ENCODE assay signal across 8 cellular contexts in the genomic region with DNA sequence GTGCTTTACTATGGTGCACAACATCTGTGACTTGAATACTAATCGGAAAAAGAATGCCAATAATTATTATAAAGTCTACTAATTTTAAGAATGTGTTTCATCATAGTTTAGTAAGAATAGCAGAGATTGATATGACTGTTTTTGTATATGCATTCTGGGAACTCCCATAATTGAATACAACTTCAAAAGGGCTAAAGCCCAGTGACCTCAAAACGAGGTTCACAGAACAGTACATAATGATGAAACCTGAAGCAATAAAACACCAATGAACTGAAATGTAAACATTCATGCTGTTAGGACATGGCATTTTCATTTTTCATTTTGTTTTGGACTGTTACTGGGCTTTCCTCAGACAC. TPM values are rescaled to one million over a fixed set of nuclear protein-coding genes. Genes with fewer than 3 reads are reported as not detected.
DNase-seq lines count a peak whose midpoint lies in the region; ATAC-seq and TF ChIP-seq lines count a peak whose summit lies in the region.

No MANE protein-coding gene starts in this region.

- intact Hi-C loops in HCT116 (cut with micrococcal nuclease): loop anchor here (10.0 kb wide), 1 partner anchor 90 kb away; no protein-coding TSS in a partner anchor

- H2AFZ ChIP-seq in DND-41 (ENCODE audit: low read depth, low read length) (peak overlapping the region; percentile 89), HCT116 (ENCODE audit: low read depth, low read length, poor library complexity, severe bottlenecking) (peak overlapping the region; percentile 47)

- no peaks in the 10 kb centered on the region; the same call in 1 of the 2 replicates for H3K36me3 ChIP-seq in DND-41 (ENCODE audit: insufficient read depth, low read length)
- H3K36me3 ChIP-seq in HCT116 (ENCODE audit: control insufficient read depth in 1 of 2, insufficient read depth in 2 of 2, low read length in 2 of 2): no peaks in the 10 kb centered on the region
- no peaks in the 10 kb centered on the region for H3K36me3 ChIP-seq in skeletal muscle satellite cell (ENCODE audit: insufficient read depth, low read length)

- TF ChIP-seq POLR2A in HCT116 (IDR thresholded peaks at IDR 0.05; ENCODE audit: borderline replicate concordance, extremely low read depth, insufficient read depth, insufficient read length): no peak

- no peaks in the 10 kb centered on the region for H3K27me3 ChIP-seq in DND-41 (ENCODE audit: insufficient read depth, low read length, poor library complexity)
- no peaks in the 10 kb centered on the region for H3K27me3 ChIP-seq in HCT116 (ENCODE audit: insufficient read depth, low read length)
- H3K27me3 ChIP-seq in skeletal muscle satellite cell (ENCODE audit: control insufficient read depth, insufficient read depth, low read length): no peaks in the 10 kb centered on the region

- peak overlapping the region; percentile 66; the same call in 1 of the 2 replicates for H3K27ac ChIP-seq in DND-41 (ENCODE audit: low read length)
- peak overlapping the region; percentile 77; the same call in 1 of the 2 replicates for H3K27ac ChIP-seq in HCT116 (ENCODE audit: low read depth, low read length)

- no peaks in the 10 kb centered on the region for H3K27me3 Mint-ChIP-seq in T-helper 2 cell treated with Interferon-gamma antibody and Interleukin-4, amounts not matched to agents 5 μg/mL and 100 μg/mL, for 36 hours (ENCODE audit: low read depth)

- BruUV-seq in HCT116 (replicated peaks; lab: Mats Ljungman, UMichigan): no TSS peak

- H3K9me2 ChIP-seq in HCT116 (ENCODE audit: insufficient read depth): no peaks in the 10 kb centered on the region

- H4K20me1 ChIP-seq in DND-41 (ENCODE audit: insufficient read depth, low read length) (peaks cover 9% of the 10 kb centered on the region), HCT116 (ENCODE audit: insufficient read depth) (no peaks in the 10 kb centered on the region)

- CTCF ChIA-PET in HCT116 (lab: Charles Lee): interaction anchor here (1.8 kb wide), 1 partner anchor 102 kb away, joined by 5 read pairs; no protein-coding TSS in a partner anchor

- H3K9ac ChIP-seq in DND-41 (ENCODE audit: low read depth, low read length): peak overlapping the region; percentile 87
- H3K9ac ChIP-seq in HCT116 (ENCODE audit: low read length): peak overlapping the region; percentile 80
- peak overlapping the region; percentile 84 for H3K9ac ChIP-seq in skeletal muscle satellite cell (ENCODE audit: low read depth, low read length)

- ATAC-seq in DND-41 (ENCODE audit: insufficient read depth, low read depth) (no peak), HCT116 (no peak)

- RAD21 ChIA-PET in HCT116 (lab: Charles Lee; ENCODE audit: low non-redundant PET in 1 of 2, low total read pairs in 2 of 2, uncharacterized antibody in 2 of 2, unreplicated experiment in 2 of 2): no interaction called here

- peak overlapping the region; percentile 49 to 73; a peak in 3 of 4 replicates for H3K4me3 ChIP-seq in DND-41 (ENCODE audit: low read depth in 1 of 2, low read length in 2 of 2)
- peak overlapping the region; percentile 76 to 81 for H3K4me3 ChIP-seq in HCT116 (replicated peaks in 1 of 2; ENCODE audit: low read depth in 1 of 2, low read length in 2 of 2)
- peak overlapping the region; percentile 75 for H3K4me3 ChIP-seq in fibroblast of villous mesenchyme (ENCODE audit: low read depth, low read length)
- H3K4me3 ChIP-seq in skeletal muscle satellite cell (ENCODE audit: low read length): peak overlapping the region; percentile 92

- H3K36me3 Mint-ChIP-seq in T-helper 2 cell treated with Interferon-gamma antibody and Interleukin-4, amounts not matched to agents 5 μg/mL and 100 μg/mL, for 36 hours (ENCODE audit: low read depth): no peaks in the 10 kb centered on the region

- DNase-seq in DND-41 (no peak), HCT116 (ENCODE audit: low read depth, low spot score) (no peak), fibroblast of villous mesenchyme (ENCODE audit: low read depth) (peak; percentile 80), mesenteric fat pad (ENCODE audit: low spot score) (no peak), midbrain (lab: John Stamatoyannopoulos, UW) (no peak)
- DNase-seq in T-helper 2 cell treated with Interferon-gamma antibody and Interleukin-4, amounts not matched to agents 5 μg/mL and 100 μg/mL, for 36 hours (ENCODE audit: low spot score): no peak
- no peak for DNase-seq in activated CD4-positive, CD25-positive, alpha-beta regulatory T cell treated with anti-CD3 and anti-CD28 coated beads, Interleukin-2, amount 50 U/mL, for 72 hours

- H3K4me3 Mint-ChIP-seq in T-helper 2 cell treated with Interferon-gamma antibody and Interleukin-4, amounts not matched to agents 5 μg/mL and 100 μg/mL, for 36 hours: peak overlapping the region; percentile 93

- no peaks in the 10 kb centered on the region for H3K9me3 Mint-ChIP-seq in T-helper 2 cell treated with Interferon-gamma antibody and Interleukin-4, amounts not matched to agents 5 μg/mL and 100 μg/mL, for 36 hours

- POLR2A ChIA-PET in HCT116 (lab: Charles Lee): interaction anchor here (1.2 kb wide), 2 partner anchors 21 to 102 kb away, joined by 3 to 4 read pairs; no protein-coding TSS in a partner anchor

- no peaks in the 10 kb centered on the region for H3K9me3 ChIP-seq in DND-41 (ENCODE audit: insufficient read depth, low read length, severe bottlenecking)
- H3K9me3 ChIP-seq in HCT116 (ENCODE audit: control insufficient read depth in 1 of 2, insufficient read depth in 1 of 2, low read depth in 1 of 2, low read length in 2 of 2): no peaks in the 10 kb centered on the region
- H3K9me3 ChIP-seq in skeletal muscle satellite cell (replicated peaks; ENCODE audit: low read length): no peaks in the 10 kb centered on the region

- TF ChIP-seq RAD21 in HCT116 (IDR thresholded peaks at IDR 0.05; ENCODE audit: low read depth): no peak

- H3K27ac Mint-ChIP-seq in T-helper 2 cell treated with Interferon-gamma antibody and Interleukin-4, amounts not matched to agents 5 μg/mL and 100 μg/mL, for 36 hours: peak overlapping the region; percentile 91

- H3K4me1 ChIP-seq in DND-41 (ENCODE audit: insufficient read depth, low read length) (peaks cover 40% of the 10 kb centered on the region), HCT116 (ENCODE audit: control insufficient read depth in 1 of 2, insufficient read depth in 2 of 2, low read length in 2 of 2) (peaks cover 6 to 18% of the 10 kb centered on the region in 2 experiments; a peak in 3 of 4 replicates), skeletal muscle satellite cell (ENCODE audit: control insufficient read depth, insufficient read depth, low read length) (peaks cover 11% of the 10 kb centered on the region)

- peaks cover 21% of the 10 kb centered on the region for H3K4me1 Mint-ChIP-seq in T-helper 2 cell treated with Interferon-gamma antibody and Interleukin-4, amounts not matched to agents 5 μg/mL and 100 μg/mL, for 36 hours (ENCODE audit: low read depth)

- H3K4me2 ChIP-seq in DND-41 (ENCODE audit: insufficient read depth, low read length) (peak overlapping the region; percentile 95), HCT116 (ENCODE audit: low read length) (peak overlapping the region; percentile 92), skeletal muscle satellite cell (ENCODE audit: low read length) (peak overlapping the region; percentile 100)

- peaks cover 31% of the 10 kb centered on the region for H3K79me2 ChIP-seq in DND-41 (ENCODE audit: insufficient read depth, low read length)
- peaks cover 35% of the 10 kb centered on the region for H3K79me2 ChIP-seq in HCT116 (ENCODE audit: insufficient read depth, low read length)

- TF ChIP-seq CTCF in DND-41 (IDR thresholded peaks at IDR 0.05; ENCODE audit: borderline replicate concordance, extremely low read depth, low read length, poor library complexity, severe bottlenecking) (no peak), HCT116 (IDR thresholded peaks at IDR 0.05 in 2 of 3, conservative IDR thresholded peaks at IDR 0.05 in 1 of 3; ENCODE audit: borderline replicate concordance in 1 of 3, insufficient read depth in 1 of 3, low read depth in 2 of 3, low read length in 2 of 3) (no peak), fibroblast of villous mesenchyme (IDR thresholded peaks at IDR 0.05; ENCODE audit: insufficient read depth, low read depth, low read length) (no peak)

TF ChIP-seq in HCT116, 20 proteins besides CTCF, POLR2A, EP300 and RAD21:
- TF ChIP-seq CEBPB (IDR thresholded peaks at IDR 0.05; ENCODE audit: low read depth) (peak; percentile 57; the same call in 1 of the 2 replicates), YY1 (IDR thresholded peaks at IDR 0.05; ENCODE audit: extremely low read depth, insufficient replicate concordance, low read depth, low read length) (no peak), FOSL1 (IDR thresholded peaks at IDR 0.05; ENCODE audit: low read depth) (no peak), CBX3 (IDR thresholded peaks at IDR 0.05; ENCODE audit: low read depth) (no peak), SRF (IDR thresholded peaks at IDR 0.05; ENCODE audit: low read depth) (no peak)

RNA-seq across cellular contexts. Expression of gene JMY, which starts 0.7 kb away (rescaled TPM):
- total RNA-seq in HCT116 (2021; ENCODE audit: unreplicated experiment) (15.6 TPM), fibroblast of villous mesenchyme (9.1 and 9.3 TPM in 2 replicates), mesenteric fat pad (8.5 TPM)
- 4.0 and 4.4 TPM in 2 replicates for polyA plus RNA-seq in HCT116 (2012)
- total RNA-seq in skeletal muscle satellite cell (2012; rRNA removed): 5.2 and 6.6 TPM in 2 replicates
